ENCODE assay signal across 12 cellular contexts in genomic region chrX:24702362-24703184, GRCh38. TPM values are rescaled to one million over a fixed set of nuclear protein-coding genes. Genes with fewer than 3 reads are reported as not detected.
DNase-seq lines count a peak whose midpoint lies in the region; ATAC-seq and TF ChIP-seq lines count a peak whose summit lies in the region.
"Had no signal": no experiment of that assay in that cellular context is flagged by ENCODE, and none has a peak within 500 bp of the region (broad histone marks: within the 10 kb centered on the region; RNA-seq: fewer than 3 reads in every experiment).

No MANE protein-coding gene starts in this region.

- H3K9ac ChIP-seq in OCI-LY3 (ENCODE audit: low read length), result no peak overlapping the region

- TF ChIP-seq POLR2A in vagina (IDR thresholded peaks at IDR 0.05) (no peak), right lobe of liver (IDR thresholded peaks at IDR 0.05) (no peak)

- no peak overlapping the region for H2AFZ ChIP-seq in OCI-LY3 (ENCODE audit: low read depth, low read length)

- no peaks in the 10 kb centered on the region; the same call in 1 of the 2 replicates for H4K20me1 ChIP-seq in OCI-LY3 (ENCODE audit: insufficient read depth, low read length)

- 58% methylated on average over 3 of the region's 3 CpGs for WGBS in right lobe of liver (ENCODE audit: insufficient coverage, low coverage, low lambda C conversion rate, missing lambda C conversion rate)

- H3K9me3 ChIP-seq in OCI-LY3 (ENCODE audit: insufficient read depth, low read length) (no peaks in the 10 kb centered on the region), vagina (no peaks in the 10 kb centered on the region), right lobe of liver (no peaks in the 10 kb centered on the region)

- H3K4me1 ChIP-seq in OCI-LY3 (ENCODE audit: low read length), result peaks cover 11% of the 10 kb centered on the region
- no peaks in the 10 kb centered on the region for H3K4me1 ChIP-seq in vagina
- no peaks in the 10 kb centered on the region for H3K4me1 ChIP-seq in right lobe of liver

- intact Hi-C loops in vagina (cut with DNase I) (no loop called here), right lobe of liver (cut with DNase I) (no loop called here)

- peak overlapping the region; percentile 20; the same call in 1 of the 2 replicates for H3K4me2 ChIP-seq in OCI-LY3 (ENCODE audit: low read length)

- no peaks in the 10 kb centered on the region for H3K27me3 ChIP-seq in OCI-LY3 (ENCODE audit: low read depth, low read length)
- no peaks in the 10 kb centered on the region for H3K27me3 ChIP-seq in vagina
- H3K27me3 ChIP-seq in right lobe of liver, result no peaks in the 10 kb centered on the region

- H3K27ac ChIP-seq in OCI-LY3 (ENCODE audit: low read length) (peak overlapping the region; percentile 72), vagina (no peak overlapping the region), right lobe of liver (no peak overlapping the region)
- H3K27ac ChIP-seq: skin epidermis had no signal

- ATAC-seq in GM18861 (IDR thresholded peaks at IDR 0.05; ENCODE audit: unreplicated experiment) (peak; percentile 99), GM19467 (IDR thresholded peaks at IDR 0.05; ENCODE audit: unreplicated experiment) (peak; percentile 98), HG02970 (IDR thresholded peaks at IDR 0.05; ENCODE audit: low FRiP score, unreplicated experiment) (peak; percentile 93), right lobe of liver (no peak)
- ATAC-seq: PC-3 had no signal

- H3K4me3 ChIP-seq in OCI-LY3 (ENCODE audit: low read length) (no peak overlapping the region), vagina (no peak overlapping the region), right lobe of liver (no peak overlapping the region)
- H3K4me3 ChIP-seq: skin epidermis had no signal

- H3K79me2 ChIP-seq in OCI-LY3 (ENCODE audit: low read length), result peaks cover 22% of the 10 kb centered on the region

- no peak for TF ChIP-seq CTCF in OCI-LY3 (IDR thresholded peaks at IDR 0.05; ENCODE audit: low read depth, low read length)
- TF ChIP-seq CTCF in vagina (IDR thresholded peaks at IDR 0.05), result no peak
- no peak for TF ChIP-seq CTCF in right lobe of liver (IDR thresholded peaks at IDR 0.05)

- H3K36me3 ChIP-seq in OCI-LY3 (replicated peaks; ENCODE audit: low read depth, low read length) (peaks cover 52% of the 10 kb centered on the region), vagina (peaks cover 0 to 7% of the 10 kb centered on the region in 2 donors), right lobe of liver (no peaks in the 10 kb centered on the region)

- no peak for DNase-seq in DMS114 treated with DMSO at 0.1 percent for 48 hours (lab: John Stamatoyannopoulos, UW; ENCODE audit: unreplicated experiment)
- DNase-seq in vagina (ENCODE audit: extremely low spot score in 2 of 2), result no peak
- DNase-seq in right lobe of liver, result no peak
- no peak for DNase-seq in iPS-NIHi7 (ENCODE audit: extremely low spot score)
- DNase-seq: naive B cell, NCI-H146, PC-3 had no signal

RNA-seq across cellular contexts. Expression of gene POLA1, which starts 8.9 kb away (rescaled TPM):
- total RNA-seq in vagina (17.2 TPM), right lobe of liver (1 to 10 TPM; 2.0 to 4.5 (median 2.8) TPM)

RNA-seq across cellular contexts. Expression of gene PCYT1B, which starts 55.4 kb away (rescaled TPM):
- total RNA-seq in vagina, result not detected
- total RNA-seq in right lobe of liver, result under 1 TPM in 4 of 6 experiments, not detected in 2; 0.04 to 0.20 (median 0.08) TPM
- total RNA-seq: PC-3 had no signal

Comparison
In these comparisons a context has a peak if more than half of its experiments do, and no peak if none do; other contexts are left out.
1. ATAC-seq: peak in GM18861 (single experiment), GM19467 (single experiment) and HG02970 (single experiment); none in right lobe of liver (0 of 4).